ENCODE assay signal across 1 cellular context in the genomic region with DNA sequence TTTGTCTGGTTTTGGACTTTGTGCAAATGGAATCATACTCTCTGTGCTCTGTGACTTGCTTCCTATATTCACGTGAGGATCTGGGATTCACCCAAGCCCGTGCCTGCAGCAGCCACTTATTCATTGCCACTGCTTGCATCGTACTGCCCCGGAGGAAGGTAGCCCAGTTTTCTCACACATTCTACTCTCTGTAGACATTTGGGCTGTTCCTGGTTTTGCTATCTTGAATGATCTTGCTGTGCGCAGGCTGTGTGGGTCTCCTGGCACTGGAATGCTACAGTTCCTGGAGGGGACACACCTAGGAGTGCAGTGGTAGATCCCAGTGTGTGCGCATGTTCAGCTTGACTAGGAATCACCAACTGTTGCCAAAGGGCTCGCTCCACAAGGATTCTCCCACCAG.
TF ChIP-seq lines count a peak whose summit lies in the region.

No MANE protein-coding gene starts in this region.

TF ChIP-seq in K562, 482 proteins besides CTCF, POLR2A, EP300 and RAD21 (continued from another document and continues in another):
- TF ChIP-seq, protein P1, sequence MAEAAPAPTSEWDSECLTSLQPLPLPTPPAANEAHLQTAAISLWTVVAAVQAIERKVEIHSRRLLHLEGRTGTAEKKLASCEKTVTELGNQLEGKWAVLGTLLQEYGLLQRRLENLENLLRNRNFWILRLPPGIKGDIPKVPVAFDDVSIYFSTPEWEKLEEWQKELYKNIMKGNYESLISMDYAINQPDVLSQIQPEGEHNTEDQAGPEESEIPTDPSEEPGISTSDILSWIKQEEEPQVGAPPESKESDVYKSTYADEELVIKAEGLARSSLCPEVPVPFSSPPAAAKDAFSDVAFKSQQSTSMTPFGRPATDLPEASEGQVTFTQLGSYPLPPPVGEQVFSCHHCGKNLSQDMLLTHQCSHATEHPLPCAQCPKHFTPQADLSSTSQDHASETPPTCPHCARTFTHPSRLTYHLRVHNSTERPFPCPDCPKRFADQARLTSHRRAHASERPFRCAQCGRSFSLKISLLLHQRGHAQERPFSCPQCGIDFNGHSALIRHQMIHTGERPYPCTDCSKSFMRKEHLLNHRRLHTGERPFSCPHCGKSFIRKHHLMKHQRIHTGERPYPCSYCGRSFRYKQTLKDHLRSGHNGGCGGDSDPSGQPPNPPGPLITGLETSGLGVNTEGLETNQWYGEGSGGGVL (CRISPR knock-in tag; IDR thresholded peaks at IDR 0.05): no peak
- TF ChIP-seq RBM15 (IDR thresholded peaks at IDR 0.05; ENCODE audit: insufficient read depth, low read length) (no peak), TCFL5 (CRISPR knock-in tag; conservative IDR thresholded peaks at IDR 0.05) (no peak), ZBED1 (IDR thresholded peaks at IDR 0.05) (no peak), HSF4 (CRISPR knock-in tag; IDR thresholded peaks at IDR 0.05; ENCODE audit: borderline replicate concordance) (no peak), HEY1 (CRISPR knock-in tag; IDR thresholded peaks at IDR 0.05; ENCODE audit: borderline replicate concordance) (no peak), ZSCAN29 (IDR thresholded peaks at IDR 0.05) (no peak), SMARCA4 (IDR thresholded peaks at IDR 0.05) (no peak), CEBPG (CRISPR knock-in tag; IDR thresholded peaks at IDR 0.05) (peak; percentile 76), CEBPG (tag; conservative IDR thresholded peaks at IDR 0.05 in 1 of 2, IDR thresholded peaks at IDR 0.05 in 1 of 2) (peak; percentile 7 to 70; a peak in 1 of 4 replicates), MTA3 (IDR thresholded peaks at IDR 0.05; ENCODE audit: borderline replicate concordance) (no peak; the same call in 1 of the 2 replicates), ZNF589 (CRISPR knock-in tag; IDR thresholded peaks at IDR 0.05; ENCODE audit: low read depth) (0 out of 2 replicates have a peak, but pooled peaks have one; percentile 23), ZC3H8 (IDR thresholded peaks at IDR 0.05) (no peak), CHD1 (IDR thresholded peaks at IDR 0.05; ENCODE audit: low read length) (no peak), GATAD2B (IDR thresholded peaks at IDR 0.05; ENCODE audit: borderline replicate concordance) (no peak), MTA1 (IDR thresholded peaks at IDR 0.05; ENCODE audit: borderline replicate concordance) (no peak), PHTF2 (CRISPR knock-in tag; IDR thresholded peaks at IDR 0.05) (no peak)
- TF ChIP-seq, protein P2, sequence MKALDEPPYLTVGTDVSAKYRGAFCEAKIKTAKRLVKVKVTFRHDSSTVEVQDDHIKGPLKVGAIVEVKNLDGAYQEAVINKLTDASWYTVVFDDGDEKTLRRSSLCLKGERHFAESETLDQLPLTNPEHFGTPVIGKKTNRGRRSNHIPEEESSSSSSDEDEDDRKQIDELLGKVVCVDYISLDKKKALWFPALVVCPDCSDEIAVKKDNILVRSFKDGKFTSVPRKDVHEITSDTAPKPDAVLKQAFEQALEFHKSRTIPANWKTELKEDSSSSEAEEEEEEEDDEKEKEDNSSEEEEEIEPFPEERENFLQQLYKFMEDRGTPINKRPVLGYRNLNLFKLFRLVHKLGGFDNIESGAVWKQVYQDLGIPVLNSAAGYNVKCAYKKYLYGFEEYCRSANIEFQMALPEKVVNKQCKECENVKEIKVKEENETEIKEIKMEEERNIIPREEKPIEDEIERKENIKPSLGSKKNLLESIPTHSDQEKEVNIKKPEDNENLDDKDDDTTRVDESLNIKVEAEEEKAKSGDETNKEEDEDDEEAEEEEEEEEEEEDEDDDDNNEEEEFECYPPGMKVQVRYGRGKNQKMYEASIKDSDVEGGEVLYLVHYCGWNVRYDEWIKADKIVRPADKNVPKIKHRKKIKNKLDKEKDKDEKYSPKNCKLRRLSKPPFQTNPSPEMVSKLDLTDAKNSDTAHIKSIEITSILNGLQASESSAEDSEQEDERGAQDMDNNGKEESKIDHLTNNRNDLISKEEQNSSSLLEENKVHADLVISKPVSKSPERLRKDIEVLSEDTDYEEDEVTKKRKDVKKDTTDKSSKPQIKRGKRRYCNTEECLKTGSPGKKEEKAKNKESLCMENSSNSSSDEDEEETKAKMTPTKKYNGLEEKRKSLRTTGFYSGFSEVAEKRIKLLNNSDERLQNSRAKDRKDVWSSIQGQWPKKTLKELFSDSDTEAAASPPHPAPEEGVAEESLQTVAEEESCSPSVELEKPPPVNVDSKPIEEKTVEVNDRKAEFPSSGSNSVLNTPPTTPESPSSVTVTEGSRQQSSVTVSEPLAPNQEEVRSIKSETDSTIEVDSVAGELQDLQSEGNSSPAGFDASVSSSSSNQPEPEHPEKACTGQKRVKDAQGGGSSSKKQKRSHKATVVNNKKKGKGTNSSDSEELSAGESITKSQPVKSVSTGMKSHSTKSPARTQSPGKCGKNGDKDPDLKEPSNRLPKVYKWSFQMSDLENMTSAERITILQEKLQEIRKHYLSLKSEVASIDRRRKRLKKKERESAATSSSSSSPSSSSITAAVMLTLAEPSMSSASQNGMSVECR (CRISPR knock-in tag; IDR thresholded peaks at IDR 0.05): no peak
- TF ChIP-seq, protein P3, sequence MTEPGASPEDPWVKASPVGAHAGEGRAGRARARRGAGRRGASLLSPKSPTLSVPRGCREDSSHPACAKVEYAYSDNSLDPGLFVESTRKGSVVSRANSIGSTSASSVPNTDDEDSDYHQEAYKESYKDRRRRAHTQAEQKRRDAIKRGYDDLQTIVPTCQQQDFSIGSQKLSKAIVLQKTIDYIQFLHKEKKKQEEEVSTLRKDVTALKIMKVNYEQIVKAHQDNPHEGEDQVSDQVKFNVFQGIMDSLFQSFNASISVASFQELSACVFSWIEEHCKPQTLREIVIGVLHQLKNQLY (CRISPR knock-in tag; conservative IDR thresholded peaks at IDR 0.05): no peak
- TF ChIP-seq, protein P4, sequence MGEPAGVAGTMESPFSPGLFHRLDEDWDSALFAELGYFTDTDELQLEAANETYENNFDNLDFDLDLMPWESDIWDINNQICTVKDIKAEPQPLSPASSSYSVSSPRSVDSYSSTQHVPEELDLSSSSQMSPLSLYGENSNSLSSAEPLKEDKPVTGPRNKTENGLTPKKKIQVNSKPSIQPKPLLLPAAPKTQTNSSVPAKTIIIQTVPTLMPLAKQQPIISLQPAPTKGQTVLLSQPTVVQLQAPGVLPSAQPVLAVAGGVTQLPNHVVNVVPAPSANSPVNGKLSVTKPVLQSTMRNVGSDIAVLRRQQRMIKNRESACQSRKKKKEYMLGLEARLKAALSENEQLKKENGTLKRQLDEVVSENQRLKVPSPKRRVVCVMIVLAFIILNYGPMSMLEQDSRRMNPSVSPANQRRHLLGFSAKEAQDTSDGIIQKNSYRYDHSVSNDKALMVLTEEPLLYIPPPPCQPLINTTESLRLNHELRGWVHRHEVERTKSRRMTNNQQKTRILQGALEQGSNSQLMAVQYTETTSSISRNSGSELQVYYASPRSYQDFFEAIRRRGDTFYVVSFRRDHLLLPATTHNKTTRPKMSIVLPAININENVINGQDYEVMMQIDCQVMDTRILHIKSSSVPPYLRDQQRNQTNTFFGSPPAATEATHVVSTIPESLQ (CRISPR knock-in tag; IDR thresholded peaks at IDR 0.05): no peak
- TF ChIP-seq, protein P5, sequence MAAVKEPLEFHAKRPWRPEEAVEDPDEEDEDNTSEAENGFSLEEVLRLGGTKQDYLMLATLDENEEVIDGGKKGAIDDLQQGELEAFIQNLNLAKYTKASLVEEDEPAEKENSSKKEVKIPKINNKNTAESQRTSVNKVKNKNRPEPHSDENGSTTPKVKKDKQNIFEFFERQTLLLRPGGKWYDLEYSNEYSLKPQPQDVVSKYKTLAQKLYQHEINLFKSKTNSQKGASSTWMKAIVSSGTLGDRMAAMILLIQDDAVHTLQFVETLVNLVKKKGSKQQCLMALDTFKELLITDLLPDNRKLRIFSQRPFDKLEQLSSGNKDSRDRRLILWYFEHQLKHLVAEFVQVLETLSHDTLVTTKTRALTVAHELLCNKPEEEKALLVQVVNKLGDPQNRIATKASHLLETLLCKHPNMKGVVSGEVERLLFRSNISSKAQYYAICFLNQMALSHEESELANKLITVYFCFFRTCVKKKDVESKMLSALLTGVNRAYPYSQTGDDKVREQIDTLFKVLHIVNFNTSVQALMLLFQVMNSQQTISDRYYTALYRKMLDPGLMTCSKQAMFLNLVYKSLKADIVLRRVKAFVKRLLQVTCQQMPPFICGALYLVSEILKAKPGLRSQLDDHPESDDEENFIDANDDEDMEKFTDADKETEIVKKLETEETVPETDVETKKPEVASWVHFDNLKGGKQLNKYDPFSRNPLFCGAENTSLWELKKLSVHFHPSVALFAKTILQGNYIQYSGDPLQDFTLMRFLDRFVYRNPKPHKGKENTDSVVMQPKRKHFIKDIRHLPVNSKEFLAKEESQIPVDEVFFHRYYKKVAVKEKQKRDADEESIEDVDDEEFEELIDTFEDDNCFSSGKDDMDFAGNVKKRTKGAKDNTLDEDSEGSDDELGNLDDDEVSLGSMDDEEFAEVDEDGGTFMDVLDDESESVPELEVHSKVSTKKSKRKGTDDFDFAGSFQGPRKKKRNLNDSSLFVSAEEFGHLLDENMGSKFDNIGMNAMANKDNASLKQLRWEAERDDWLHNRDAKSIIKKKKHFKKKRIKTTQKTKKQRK (IDR thresholded peaks at IDR 0.05; ENCODE audit: borderline replicate concordance, low read depth, low read length): no peak
- TF ChIP-seq, protein P6, sequence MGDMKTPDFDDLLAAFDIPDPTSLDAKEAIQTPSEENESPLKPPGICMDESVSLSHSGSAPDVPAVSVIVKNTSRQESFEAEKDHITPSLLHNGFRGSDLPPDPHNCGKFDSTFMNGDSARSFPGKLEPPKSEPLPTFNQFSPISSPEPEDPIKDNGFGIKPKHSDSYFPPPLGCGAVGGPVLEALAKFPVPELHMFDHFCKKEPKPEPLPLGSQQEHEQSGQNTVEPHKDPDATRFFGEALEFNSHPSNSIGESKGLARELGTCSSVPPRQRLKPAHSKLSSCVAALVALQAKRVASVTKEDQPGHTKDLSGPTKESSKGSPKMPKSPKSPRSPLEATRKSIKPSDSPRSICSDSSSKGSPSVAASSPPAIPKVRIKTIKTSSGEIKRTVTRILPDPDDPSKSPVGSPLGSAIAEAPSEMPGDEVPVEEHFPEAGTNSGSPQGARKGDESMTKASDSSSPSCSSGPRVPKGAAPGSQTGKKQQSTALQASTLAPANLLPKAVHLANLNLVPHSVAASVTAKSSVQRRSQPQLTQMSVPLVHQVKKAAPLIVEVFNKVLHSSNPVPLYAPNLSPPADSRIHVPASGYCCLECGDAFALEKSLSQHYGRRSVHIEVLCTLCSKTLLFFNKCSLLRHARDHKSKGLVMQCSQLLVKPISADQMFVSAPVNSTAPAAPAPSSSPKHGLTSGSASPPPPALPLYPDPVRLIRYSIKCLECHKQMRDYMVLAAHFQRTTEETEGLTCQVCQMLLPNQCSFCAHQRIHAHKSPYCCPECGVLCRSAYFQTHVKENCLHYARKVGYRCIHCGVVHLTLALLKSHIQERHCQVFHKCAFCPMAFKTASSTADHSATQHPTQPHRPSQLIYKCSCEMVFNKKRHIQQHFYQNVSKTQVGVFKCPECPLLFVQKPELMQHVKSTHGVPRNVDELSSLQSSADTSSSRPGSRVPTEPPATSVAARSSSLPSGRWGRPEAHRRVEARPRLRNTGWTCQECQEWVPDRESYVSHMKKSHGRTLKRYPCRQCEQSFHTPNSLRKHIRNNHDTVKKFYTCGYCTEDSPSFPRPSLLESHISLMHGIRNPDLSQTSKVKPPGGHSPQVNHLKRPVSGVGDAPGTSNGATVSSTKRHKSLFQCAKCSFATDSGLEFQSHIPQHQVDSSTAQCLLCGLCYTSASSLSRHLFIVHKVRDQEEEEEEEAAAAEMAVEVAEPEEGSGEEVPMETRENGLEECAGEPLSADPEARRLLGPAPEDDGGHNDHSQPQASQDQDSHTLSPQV (IDR thresholded peaks at IDR 0.05): 0 out of 2 replicates have a peak, but pooled peaks have one; percentile 12
- TF ChIP-seq, protein P7, sequence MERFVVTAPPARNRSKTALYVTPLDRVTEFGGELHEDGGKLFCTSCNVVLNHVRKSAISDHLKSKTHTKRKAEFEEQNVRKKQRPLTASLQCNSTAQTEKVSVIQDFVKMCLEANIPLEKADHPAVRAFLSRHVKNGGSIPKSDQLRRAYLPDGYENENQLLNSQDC (CRISPR knock-in tag; IDR thresholded peaks at IDR 0.05): no peak
- TF ChIP-seq, protein P8, sequence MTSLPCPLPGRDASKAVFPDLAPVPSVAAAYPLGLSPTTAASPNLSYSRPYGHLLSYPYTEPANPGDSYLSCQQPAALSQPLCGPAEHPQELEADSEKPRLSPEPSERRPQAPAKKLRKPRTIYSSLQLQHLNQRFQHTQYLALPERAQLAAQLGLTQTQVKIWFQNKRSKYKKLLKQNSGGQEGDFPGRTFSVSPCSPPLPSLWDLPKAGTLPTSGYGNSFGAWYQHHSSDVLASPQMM (CRISPR knock-in tag; IDR thresholded peaks at IDR 0.05): no peak
